22 cellular contexts compared by ENCODE assay signal in the genomic region with DNA sequence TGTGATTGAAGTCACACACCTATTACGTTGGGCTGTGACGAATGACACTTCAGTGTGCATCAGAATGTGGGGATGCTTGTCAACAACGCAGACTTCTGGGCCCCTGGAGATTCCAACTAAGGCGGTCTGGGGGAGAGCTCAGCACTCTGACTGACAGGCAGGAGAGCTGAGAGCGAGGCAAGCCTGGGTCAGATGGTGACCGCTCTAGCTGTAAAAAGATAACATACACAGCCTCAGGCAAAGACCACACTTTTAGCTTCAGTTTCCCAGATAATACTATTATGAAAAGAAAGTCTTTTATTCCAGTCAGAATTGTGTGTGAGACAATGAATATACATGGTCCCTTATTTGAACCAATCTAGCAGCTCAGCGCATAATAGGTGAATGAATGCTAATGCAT. TPM values are rescaled to one million over a fixed set of nuclear protein-coding genes. Genes with fewer than 3 reads are reported as not detected.
A peak's percentile ranks its signal among the peaks of the same experiment; 100 is the strongest.
DNase-seq lines count a peak whose midpoint lies in the region; ATAC-seq and TF ChIP-seq lines count a peak whose summit lies in the region.
"Had no signal": no experiment of that assay in that cellular context is flagged by ENCODE, and none has a peak within 500 bp of the region (broad histone marks: within the 10 kb centered on the region; RNA-seq: fewer than 3 reads in every experiment).

No MANE protein-coding gene starts in this region.

- DNase-seq in GM23338 (ENCODE audit: low spot score) (no peak), HAP-1 (ENCODE audit: low spot score in 2 of 2) (peak; percentile 25 to 38), WTC11 (ENCODE audit: low spot score) (no peak), dedifferentiated amniotic fluid mesenchymal stem cell (ENCODE audit: extremely low spot score) (no peak)
- DNase-seq in stimulated activated naive B cell treated with anti-CD40 and anti-IgM and Interleukin-4, amounts not matched to agents 10 μg/mL and 1 μg/mL and 100 μg/mL, for 72 hours = no peak
- DNase-seq: ACHN; BE2C; C1 segment of cervical spinal cord; CD4-positive, CD25-positive, alpha-beta regulatory T cell; CD8-positive, alpha-beta memory T cell; COR-L47; DMS 273 treated with DMSO at 0.1 percent for 48 hours; DMS53; DND-41; EL; HCEC 1CT; HFFc6 had no signal

- no peaks in the 10 kb centered on the region for H3K79me2 ChIP-seq in GM23338 (replicated peaks; ENCODE audit: insufficient read depth)

- H3K27me3 Mint-ChIP-seq in GM23338 (ENCODE audit: insufficient read depth, low read depth, poor library complexity) = no peaks in the 10 kb centered on the region
- H3K27me3 Mint-ChIP-seq in WTC11 (ENCODE audit: low read depth) = no peaks in the 10 kb centered on the region
- peaks cover 0 to 3% of the 10 kb centered on the region in 2 donors for H3K27me3 Mint-ChIP-seq in stimulated activated naive B cell treated with anti-CD40 and anti-IgM and Interleukin-4, amounts not matched to agents 10 μg/mL and 1 μg/mL and 100 μg/mL, for 72 hours
- H3K27me3 Mint-ChIP-seq: CD4-positive, CD25-positive, alpha-beta regulatory T cell; CD8-positive, alpha-beta memory T cell had no signal

- H3K36me3 Mint-ChIP-seq in GM23338 (ENCODE audit: low read depth) = peaks cover 8% of the 10 kb centered on the region; the same call in 2 of the 3 replicates
- 0 out of 2 replicates have a peak, but pooled peaks cover 4% of the 10 kb centered on the region for H3K36me3 Mint-ChIP-seq in WTC11
- peaks cover 0 to 5% of the 10 kb centered on the region in 2 donors for H3K36me3 Mint-ChIP-seq in stimulated activated naive B cell treated with anti-CD40 and anti-IgM and Interleukin-4, amounts not matched to agents 10 μg/mL and 1 μg/mL and 100 μg/mL, for 72 hours

- no peak overlapping the region for H2AFZ ChIP-seq in GM23338

- POLR2A ChIA-PET in WTC11 (lab: Charles Lee) = no interaction called here

- no peaks in the 10 kb centered on the region for H3K27me3 ChIP-seq in GM23338 (ENCODE audit: insufficient read depth)
- no peaks in the 10 kb centered on the region for H3K27me3 ChIP-seq in HAP-1 (ENCODE audit: low read depth)

- H3K4me1 ChIP-seq in GM23338 (ENCODE audit: insufficient read depth) (peaks cover 11% of the 10 kb centered on the region), HAP-1 (0 out of 2 replicates have a peak, but pooled peaks cover 4% of the 10 kb centered on the region)
- H3K4me1 ChIP-seq: BE2C had no signal

- in situ Hi-C loops in HAP-1 (cut with MboI; ENCODE audit: low sequenced_read_pairs) = no loop called here

- H3K9me2 ChIP-seq in GM23338 (ENCODE audit: insufficient read depth) = no peaks in the 10 kb centered on the region

- peak overlapping the region; percentile 72 for H3K27ac Mint-ChIP-seq in GM23338
- 0 out of 2 replicates have a peak overlapping the region, but pooled peaks have one; percentile 11 for H3K27ac Mint-ChIP-seq in WTC11
- peak overlapping the region; percentile 59 for H3K27ac Mint-ChIP-seq in stimulated activated naive B cell treated with anti-CD40 and anti-IgM and Interleukin-4, amounts not matched to agents 10 μg/mL and 1 μg/mL and 100 μg/mL, for 72 hours
- H3K27ac Mint-ChIP-seq: HFFc6 had no signal

- H3K4me3 Mint-ChIP-seq in GM23338 (no peak overlapping the region), WTC11 (no peak overlapping the region)
- no peak overlapping the region for H3K4me3 Mint-ChIP-seq in stimulated activated naive B cell treated with anti-CD40 and anti-IgM and Interleukin-4, amounts not matched to agents 10 μg/mL and 1 μg/mL and 100 μg/mL, for 72 hours
- H3K4me3 Mint-ChIP-seq: CD8-positive, alpha-beta memory T cell; HFFc6; IgD-negative memory B cell had no signal

- no peaks in the 10 kb centered on the region for H3K36me3 ChIP-seq in GM23338 (ENCODE audit: insufficient read depth)
- H3K36me3 ChIP-seq in HAP-1 (replicated peaks) = no peaks in the 10 kb centered on the region; the same call in 1 of the 2 replicates
- H3K36me3 ChIP-seq: BE2C had no signal

- peaks cover 2% of the 10 kb centered on the region; the same call in 2 of the 3 replicates for H3K4me1 Mint-ChIP-seq in GM23338
- peaks cover 17% of the 10 kb centered on the region for H3K4me1 Mint-ChIP-seq in WTC11
- peaks cover 5 to 8% of the 10 kb centered on the region in 2 donors for H3K4me1 Mint-ChIP-seq in stimulated activated naive B cell treated with anti-CD40 and anti-IgM and Interleukin-4, amounts not matched to agents 10 μg/mL and 1 μg/mL and 100 μg/mL, for 72 hours

- H3F3A ChIP-seq in GM23338 (replicated peaks; ENCODE audit: low read depth) = no peaks in the 10 kb centered on the region

- H3K9me3 ChIP-seq in HAP-1 = no peaks in the 10 kb centered on the region
- H3K9me3 ChIP-seq: BE2C had no signal

- no peak for ATAC-seq in GM23338
- ATAC-seq in WTC11 = no peak
- ATAC-seq in stimulated activated naive B cell treated with anti-CD40 and anti-IgM and Interleukin-4, amounts not matched to agents 10 μg/mL and 1 μg/mL and 100 μg/mL, for 72 hours (replicated peaks) = no peak
- ATAC-seq in HG03565 (IDR thresholded peaks at IDR 0.05; ENCODE audit: unreplicated experiment) = no peak
- no peak for ATAC-seq in HG03460 (IDR thresholded peaks at IDR 0.05; ENCODE audit: unreplicated experiment)
- ATAC-seq: GM12878, HepG2 had no signal

- CTCF ChIA-PET in WTC11 (lab: Charles Lee) = interaction anchor here (1.2 kb wide), 1 partner anchor 33 kb away, joined by 4 read pairs; no protein-coding TSS in a partner anchor

- H3K9me3 Mint-ChIP-seq in GM23338 = no peaks in the 10 kb centered on the region; the same call in 2 of the 3 replicates
- no peaks in the 10 kb centered on the region for H3K9me3 Mint-ChIP-seq in WTC11
- H3K9me3 Mint-ChIP-seq in stimulated activated naive B cell treated with anti-CD40 and anti-IgM and Interleukin-4, amounts not matched to agents 10 μg/mL and 1 μg/mL and 100 μg/mL, for 72 hours = no peaks in the 10 kb centered on the region
- H3K9me3 Mint-ChIP-seq: CD8-positive, alpha-beta memory T cell; HFFc6; IgD-negative memory B cell had no signal

- H3K4me3 ChIP-seq in GM23338 = no peak overlapping the region
- no peak overlapping the region for H3K4me3 ChIP-seq in HAP-1
- H3K4me3 ChIP-seq: GM12878 had no signal

- H3K4me2 ChIP-seq in GM23338 = no peak overlapping the region

- H3K27ac ChIP-seq in GM23338 (ENCODE audit: low read depth) = no peak overlapping the region

- H4K20me1 ChIP-seq in GM23338 (replicated peaks; ENCODE audit: insufficient read depth) = no peaks in the 10 kb centered on the region

- TF ChIP-seq CTCF in GM23338 (conservative IDR thresholded peaks at IDR 0.05; ENCODE audit: low read depth in 2 of 2) (no peak), WTC11 (IDR thresholded peaks at IDR 0.05) (no peak)

TF ChIP-seq in GM23338, 12 proteins besides CTCF, POLR2A, EP300 and RAD21:
- TF ChIP-seq CREB1 (CRISPR knock-in tag; IDR thresholded peaks at IDR 0.05; ENCODE audit: low read depth) (no peak), ETS1 (IDR thresholded peaks at IDR 0.05) (no peak), ZNF114 (CRISPR knock-in tag; IDR thresholded peaks at IDR 0.05) (no peak)

TF ChIP-seq in WTC11, 78 proteins besides CTCF, POLR2A, EP300 and RAD21 (continues in another document):
- TF ChIP-seq MAX (CRISPR knock-in tag; IDR thresholded peaks at IDR 0.05) = no peak
- no peak for TF ChIP-seq JAZF1 (CRISPR knock-in tag; IDR thresholded peaks at IDR 0.05)
- no peak for TF ChIP-seq ZNF423 (CRISPR knock-in tag; IDR thresholded peaks at IDR 0.05)
- no peak for TF ChIP-seq ZNF532 (CRISPR knock-in tag; IDR thresholded peaks at IDR 0.05; ENCODE audit: borderline replicate concordance)
- TF ChIP-seq ZNF416 (CRISPR knock-in tag; IDR thresholded peaks at IDR 0.05) = no peak
- no peak for TF ChIP-seq HMGA2 (CRISPR knock-in tag; IDR thresholded peaks at IDR 0.05)

RNA-seq across cellular contexts. Expression of gene EDARADD, which starts 25.4 kb away (rescaled TPM):
- 3.1 and 4.4 TPM in 2 replicates for total RNA-seq in GM23338 (2014; rRNA removed; shearing (Covaris generic))
- 3.2 and 3.7 TPM in 2 replicates for polyA plus RNA-seq in GM23338 (2016; fragmentation: Nextera tagmentation; extraction: Ambion mirVana)
- total RNA-seq in WTC11 (2021) = 4.5 to 5.0 TPM (median 4.6 TPM) in 3 replicates
- total RNA-seq: HepG2 had no signal
- polyA plus RNA-seq: IgD-negative memory B cell had no signal

Comparison
In these comparisons a context has a peak if more than half of its experiments do, and no peak if none do; other contexts are left out.
1. DNase-seq: peak in HAP-1 (2 of 2); none in GM23338 (single experiment), WTC11 (single experiment), stimulated activated naive B cell treated with anti-CD40 and anti-IgM and Interleukin-4, amounts not matched to agents 10 μg/mL and 1 μg/mL and 100 μg/mL, for 72 hours (single experiment) and dedifferentiated amniotic fluid mesenchymal stem cell (single experiment).
2. H3K27ac Mint-ChIP-seq: peak in every context shown above with its lines; median percentile 72 in GM23338; 59 in stimulated activated naive B cell treated with anti-CD40 and anti-IgM and Interleukin-4, amounts not matched to agents 10 μg/mL and 1 μg/mL and 100 μg/mL, for 72 hours; 11 in WTC11.